ENCODE assay signal across 33 cellular contexts in the genomic region with DNA sequence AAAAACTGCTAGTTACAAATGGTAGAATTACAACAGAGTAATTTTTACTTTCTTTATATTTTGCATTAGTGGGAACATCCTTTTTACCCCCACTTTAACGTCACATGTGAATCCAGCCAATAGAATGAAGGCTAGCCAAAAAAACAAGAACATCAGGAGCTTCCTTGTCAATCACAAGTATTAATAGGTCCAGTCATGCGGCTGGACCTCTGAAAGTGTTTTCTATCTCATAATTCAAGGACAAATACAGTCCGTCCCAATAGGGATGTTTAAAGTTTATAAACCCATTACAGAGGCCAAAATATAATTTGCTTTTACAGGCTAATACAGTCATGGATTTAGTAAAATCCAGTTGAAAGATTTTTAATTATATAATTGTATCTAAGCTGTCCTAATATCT.
"Had no signal": no experiment of that assay in that cellular context is flagged by ENCODE, and none has a peak within 500 bp of the region (broad histone marks: within the 10 kb centered on the region; RNA-seq: fewer than 3 reads in every experiment).

No MANE protein-coding gene starts in this region.

- H3K4me2 ChIP-seq: smooth muscle cell had no signal

- DNase-seq: cerebellar nuclear complex; effector CD8-positive, alpha-beta T cell; endodermal cell; foreskin keratinocyte; glutamatergic neuron; heart right ventricle; hippocampal formation; islet precursor cell; kidney glomerular epithelial cell; left colon; mucosa of descending colon; naive B cell; pancreas; retina; right lobe of liver; stimulated activated CD4-positive, alpha-beta T cell treated with anti-CD3 and anti-CD28 coated beads, Interleukin-12 subunit alpha, Interleukin-12 subunit beta, amount 100 ng/mL, for 4 hours; stimulated activated CD4-positive, alpha-beta T cell treated with anti-CD3 and anti-CD28 coated beads, Interleukin-1b, Interleukin-23, amount 100 ng/mL, for 48 hours; stimulated activated CD4-positive, alpha-beta T cell treated with anti-CD3 and anti-CD28 coated beads, Interleukin-4, amount 100 ng/mL, for 1 hour; stimulated activated CD8-positive, alpha-beta memory T cell treated with anti-CD3 and anti-CD28 coated beads, Interleukin-4, amount 100 ng/mL, for 48 hours; stimulated activated naive CD4-positive, alpha-beta T cell; stimulated activated naive CD8-positive, alpha-beta T cell treated with anti-CD3 and anti-CD28 coated beads, Interleukin-15, amount 100 ng/mL, for 72 hours; transverse colon had no signal

- H3K36me3 Mint-ChIP-seq: memory B cell; mesothelial cell of epicardium; naive B cell; natural killer cell treated with Interleukin-12 subunit alpha and Interleukin-12 subunit beta and Interleukin-15 and Interleukin-18, amount 100 ng/mL, for 72 hours had no signal

- H3K27ac ChIP-seq: epithelial cell of prostate, foreskin keratinocyte, neutrophil, pancreas, right lobe of liver, suprapubic skin, transverse colon, vagina had no signal

- H3K4me1 Mint-ChIP-seq: memory B cell; naive B cell; neural crest cell; stimulated activated naive CD8-positive, alpha-beta T cell treated with anti-CD3 and anti-CD28 coated beads, Interleukin-15, amount 100 ng/mL, for 72 hours had no signal

- H3K27me3 ChIP-seq: foreskin keratinocyte, heart right ventricle, neutrophil, pancreas, right lobe of liver, suprapubic skin, transverse colon, vagina had no signal

- H3K27me3 Mint-ChIP-seq: memory B cell; naive B cell; natural killer cell treated with Interleukin-12 subunit alpha and Interleukin-12 subunit beta and Interleukin-15 and Interleukin-18, amount 100 ng/mL, for 72 hours; stimulated activated naive CD8-positive, alpha-beta T cell treated with anti-CD3 and anti-CD28 coated beads, Interleukin-15, amount 100 ng/mL, for 72 hours had no signal

- H3K4me3 ChIP-seq: heart right ventricle, lung, mucosa of descending colon, pancreas, right lobe of liver, smooth muscle cell, suprapubic skin, transverse colon, vagina had no signal

- H3K27ac Mint-ChIP-seq: endodermal cell; memory B cell; mesothelial cell of epicardium; naive B cell; natural killer cell treated with Interleukin-12 subunit alpha and Interleukin-12 subunit beta and Interleukin-15 and Interleukin-18, amount 100 ng/mL, for 72 hours; stimulated activated naive CD8-positive, alpha-beta T cell treated with anti-CD3 and anti-CD28 coated beads, Interleukin-15, amount 100 ng/mL, for 72 hours had no signal

- H3K9me3 ChIP-seq: mucosa of descending colon, neutrophil, pancreas, right lobe of liver, suprapubic skin, transverse colon, vagina had no signal

- H3K4me1 ChIP-seq: foreskin keratinocyte, pancreas, vagina had no signal

- ATAC-seq: esophagus mucosa; foreskin keratinocyte; left colon; mucosa of descending colon; natural killer cell treated with Interleukin-12 subunit alpha and Interleukin-12 subunit beta and Interleukin-15 and Interleukin-18, amount 100 ng/mL, for 72 hours; pancreas; right lobe of liver; stimulated activated naive CD8-positive, alpha-beta T cell treated with anti-CD3 and anti-CD28 coated beads, Interleukin-15, amount 100 ng/mL, for 72 hours had no signal

- H3K9me3 Mint-ChIP-seq: memory B cell; natural killer cell treated with Interleukin-12 subunit alpha and Interleukin-12 subunit beta and Interleukin-15 and Interleukin-18, amount 100 ng/mL, for 72 hours; stimulated activated naive CD8-positive, alpha-beta T cell treated with anti-CD3 and anti-CD28 coated beads, Interleukin-15, amount 100 ng/mL, for 72 hours had no signal

- H3K36me3 ChIP-seq: heart right ventricle, neutrophil, pancreas, right lobe of liver, suprapubic skin, transverse colon, vagina had no signal

- H3K4me3 Mint-ChIP-seq: endodermal cell; memory B cell; mesothelial cell of epicardium; naive B cell; natural killer cell treated with Interleukin-12 subunit alpha and Interleukin-12 subunit beta and Interleukin-15 and Interleukin-18, amount 100 ng/mL, for 72 hours; neural crest cell; stimulated activated naive CD8-positive, alpha-beta T cell treated with anti-CD3 and anti-CD28 coated beads, Interleukin-15, amount 100 ng/mL, for 72 hours had no signal
